In genomic region chr10:90896916-90897315, GRCh38 we compare ENCODE assay signal across 5 cellular contexts. TPM values are rescaled to one million over a fixed set of nuclear protein-coding genes. Genes with fewer than 3 reads are reported as not detected.
"Had no signal": no experiment of that assay in that cellular context is flagged by ENCODE, and none has a peak within 500 bp of the region (broad histone marks: within the 10 kb centered on the region; RNA-seq: fewer than 3 reads in every experiment).

No MANE protein-coding gene starts in this region.

RNA-seq across cellular contexts. Expression of gene ANKRD1, which starts 24.0 kb away (rescaled TPM):
- total RNA-seq: frontal cortex, neural crest cell, subcutaneous adipose tissue, tibial nerve, vagina had no signal
